ENCODE assay signal across 8 cellular contexts in genomic region chr3:15268033-15268631, GRCh38.
DNase-seq lines count a peak whose midpoint lies in the region; ATAC-seq and TF ChIP-seq lines count a peak whose summit lies in the region.

No MANE protein-coding gene starts in this region.

- peak; percentile 91 to 97 (median 95) for TF ChIP-seq CTCF in transverse colon (IDR thresholded peaks at IDR 0.05)

- DNase-seq in CD1c-positive myeloid dendritic cell (ENCODE audit: extremely low spot score): peak; percentile 95
- peak; percentile 63 for DNase-seq in NCI-H1092 treated with DMSO at 0.1 percent for 48 hours (lab: John Stamatoyannopoulos, UW)
- DNase-seq in SW 1271 (lab: John Stamatoyannopoulos, UW): peak; percentile 68 to 72
- peak; percentile 71 to 86 for DNase-seq in activated naive CD4-positive, alpha-beta T cell treated with anti-CD3 and anti-CD28 coated beads, Interleukin-2, amount 50 U/mL, for 72 hours (ENCODE audit: low spot score in 2 of 2)
- peak; percentile 94 for DNase-seq in Right ventricle myocardium inferior (ENCODE audit: missing footprints)
- DNase-seq in posterior vena cava (ENCODE audit: low spot score): peak; percentile 96
- DNase-seq in transverse colon: peak; percentile 88

- H3K36me3 ChIP-seq in transverse colon: no peaks in the 10 kb centered on the region

- in situ Hi-C loops in transverse colon (cut with MboI; ENCODE audit: low pct_ligation_motif_present in 1 of 4, low pct_unique_long_range_greater_than_20kb in 1 of 4, low sequenced_read_pairs in 3 of 4): loop anchor here (5.0 to 25.0 kb wide), 5 partner anchors 64 to 297 kb away; partner anchors contain the start of gene SH3BP5 (in 1 of the 4)

- ATAC-seq in GM21529 (IDR thresholded peaks at IDR 0.05; ENCODE audit: unreplicated experiment) (peak; percentile 39), Right ventricle myocardium inferior (peak; percentile 75)
- peak; percentile 57 for ATAC-seq in activated naive CD4-positive, alpha-beta T cell treated with anti-CD3 and anti-CD28 coated beads, Interleukin-2, amount 50 U/mL, for 72 hours

- H3K4me3 ChIP-seq in transverse colon: no peak overlapping the region

- 34% methylated on average over 15 of the region's 15 CpGs; no CpG with 5 or more reads in 1 of the 2 donors for WGBS in transverse colon (ENCODE audit: low coverage in 1 of 2), 2 donors

- H3K9me3 Mint-ChIP-seq in activated naive CD4-positive, alpha-beta T cell treated with anti-CD3 and anti-CD28 coated beads, Interleukin-2, amount 50 U/mL, for 72 hours: no peaks in the 10 kb centered on the region

- no peak for TF ChIP-seq POLR2A in transverse colon (IDR thresholded peaks at IDR 0.05)

- H3K36me3 Mint-ChIP-seq in activated naive CD4-positive, alpha-beta T cell treated with anti-CD3 and anti-CD28 coated beads, Interleukin-2, amount 50 U/mL, for 72 hours: peaks cover 0 to 6% of the 10 kb centered on the region in 2 donors

- intact Hi-C loops in Right ventricle myocardium inferior (cut with DNase I) (loop anchor here (1.0 to 10.0 kb wide), 4 partner anchors 65 to 287 kb away; partner anchors contain the start of gene SH3BP5), posterior vena cava (cut with DNase I) (loop anchor here (2.0 to 5.0 kb wide), 4 partner anchors 64 to 134 kb away; partner anchors contain the start of gene SH3BP5 (in 2 of the 2)), transverse colon (cut with DNase I; ENCODE audit: low total_unique reads) (loop anchor here (5.0 kb wide), 1 partner anchor 109 kb away; no protein-coding TSS in a partner anchor)

- TF ChIP-seq EP300 in transverse colon (IDR thresholded peaks at IDR 0.05; ENCODE audit: low read depth): no peak

- H3K27me3 ChIP-seq in transverse colon: no peaks in the 10 kb centered on the region

- no peak overlapping the region for H3K27ac Mint-ChIP-seq in activated naive CD4-positive, alpha-beta T cell treated with anti-CD3 and anti-CD28 coated beads, Interleukin-2, amount 50 U/mL, for 72 hours

- H3K27ac ChIP-seq in transverse colon: peak overlapping the region in 2 of 4 donors; percentile 21 to 51

- no peaks in the 10 kb centered on the region for H3K9me3 ChIP-seq in transverse colon

- peaks cover 0 to 40% (median 15%) of the 10 kb centered on the region in 4 donors for H3K4me1 ChIP-seq in transverse colon
